Comparison of ENCODE assay signal across 11 cellular contexts in the genomic region with DNA sequence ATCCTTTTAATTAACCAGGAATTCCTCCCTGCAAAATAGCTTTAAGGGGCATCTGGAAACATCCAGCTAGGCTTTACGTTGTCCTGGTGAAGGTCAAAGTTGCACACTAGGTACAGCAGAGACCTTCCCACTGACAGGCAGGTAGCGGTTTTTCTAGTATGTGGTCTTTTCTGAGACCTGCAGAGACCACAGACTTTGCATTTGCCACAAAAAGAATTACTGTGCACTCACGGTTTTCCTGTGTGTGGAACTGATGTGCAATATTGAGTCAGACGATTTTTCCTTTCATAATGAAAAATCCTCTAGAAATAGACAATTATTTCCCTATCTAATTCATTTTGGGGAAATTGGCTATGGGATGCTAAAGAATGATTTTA.
A peak's percentile ranks its signal among the peaks of the same experiment; 100 is the strongest.
DNase-seq lines count a peak whose midpoint lies in the region; ATAC-seq and TF ChIP-seq lines count a peak whose summit lies in the region.
"Had no signal": no experiment of that assay in that cellular context is flagged by ENCODE, and none has a peak within 500 bp of the region (broad histone marks: within the 10 kb centered on the region; RNA-seq: fewer than 3 reads in every experiment).

No MANE protein-coding gene starts in this region.

- H3K4me3 ChIP-seq in adrenal gland = no peak overlapping the region

- H3K36me3 ChIP-seq in adrenal gland (replicated peaks in 1 of 2) = no peaks in the 10 kb centered on the region

- H3K36me3 Mint-ChIP-seq in mesothelial cell of epicardium = no peaks in the 10 kb centered on the region
- H3K36me3 Mint-ChIP-seq: activated CD4-positive, alpha-beta memory T cell treated with anti-CD3 and anti-CD28 coated beads for 36 hours; activated naive CD4-positive, alpha-beta T cell treated with anti-CD3 and anti-CD28 coated beads, Interleukin-2, amount 50 U/mL, for 24 hours had no signal

- H3K27me3 Mint-ChIP-seq in mesothelial cell of epicardium (ENCODE audit: low read depth) = no peaks in the 10 kb centered on the region
- H3K27me3 Mint-ChIP-seq: activated CD4-positive, alpha-beta memory T cell treated with anti-CD3 and anti-CD28 coated beads for 36 hours; activated naive CD4-positive, alpha-beta T cell treated with anti-CD3 and anti-CD28 coated beads, Interleukin-2, amount 50 U/mL, for 24 hours had no signal

- peak; percentile 95 for ATAC-seq in GM18502 (IDR thresholded peaks at IDR 0.05; ENCODE audit: poor library complexity, unreplicated experiment)
- peak; percentile 96 for ATAC-seq in GM19455 (IDR thresholded peaks at IDR 0.05; ENCODE audit: unreplicated experiment)
- ATAC-seq in HG02852 (IDR thresholded peaks at IDR 0.05; ENCODE audit: unreplicated experiment) = peak; percentile 98
- ATAC-seq in HG03460 (IDR thresholded peaks at IDR 0.05; ENCODE audit: unreplicated experiment) = peak; percentile 91

- no peak overlapping the region for H3K27ac ChIP-seq in adrenal gland

- no peak for TF ChIP-seq POLR2A in adrenal gland (IDR thresholded peaks at IDR 0.05)

- no peak overlapping the region for H3K4me3 Mint-ChIP-seq in mesothelial cell of epicardium
- H3K4me3 Mint-ChIP-seq: activated CD4-positive, alpha-beta memory T cell treated with anti-CD3 and anti-CD28 coated beads for 36 hours; activated naive CD4-positive, alpha-beta T cell treated with anti-CD3 and anti-CD28 coated beads, Interleukin-2, amount 50 U/mL, for 24 hours had no signal

- TF ChIP-seq CTCF in adrenal gland (IDR thresholded peaks at IDR 0.05) = no peak
- no peak for TF ChIP-seq CTCF in mesothelial cell of epicardium (IDR thresholded peaks at IDR 0.05; ENCODE audit: unreplicated experiment)

- H3K27ac Mint-ChIP-seq in mesothelial cell of epicardium = no peak overlapping the region
- H3K27ac Mint-ChIP-seq: activated CD4-positive, alpha-beta memory T cell treated with anti-CD3 and anti-CD28 coated beads for 36 hours; activated naive CD4-positive, alpha-beta T cell treated with anti-CD3 and anti-CD28 coated beads, Interleukin-2, amount 50 U/mL, for 24 hours had no signal

- WGBS in adrenal gland, 4 donors = 71 to 75% (median 73%) methylated on average over 4 of the region's 4 CpGs

- peaks cover 27% of the 10 kb centered on the region for H3K4me1 Mint-ChIP-seq in mesothelial cell of epicardium
- H3K4me1 Mint-ChIP-seq: activated naive CD4-positive, alpha-beta T cell treated with anti-CD3 and anti-CD28 coated beads, Interleukin-2, amount 50 U/mL, for 24 hours had no signal

- peaks cover 6 to 9% of the 10 kb centered on the region in 2 donors for H3K4me1 ChIP-seq in adrenal gland (replicated peaks in 1 of 2)

- H3K9me3 Mint-ChIP-seq in mesothelial cell of epicardium = no peaks in the 10 kb centered on the region
- H3K9me3 Mint-ChIP-seq: activated CD4-positive, alpha-beta memory T cell treated with anti-CD3 and anti-CD28 coated beads for 36 hours; activated naive CD4-positive, alpha-beta T cell treated with anti-CD3 and anti-CD28 coated beads, Interleukin-2, amount 50 U/mL, for 24 hours had no signal

- DNase-seq in adrenal gland (no peak), mucosa of gallbladder (ENCODE audit: low spot score) (no peak), SIG-M5 (lab: John Stamatoyannopoulos, UW) (no peak), mesothelial cell of epicardium (ENCODE audit: low spot score in 2 of 2, unreplicated experiment in 2 of 2) (no peak)
- DNase-seq: activated CD4-positive, alpha-beta memory T cell treated with anti-CD3 and anti-CD28 coated beads for 36 hours; HCEC 1CT had no signal

- H3K27me3 ChIP-seq in adrenal gland = no peaks in the 10 kb centered on the region

- H3K9me3 ChIP-seq in adrenal gland (replicated peaks in 1 of 3) = no peaks in the 10 kb centered on the region

- intact Hi-C loops in adrenal gland (cut with DNase I) = no loop called here
